ENCODE assay signal across 14 cellular contexts in genomic region chr20:1369970-1370369, GRCh38. TPM values are rescaled to one million over a fixed set of nuclear protein-coding genes. Genes with fewer than 3 reads are reported as not detected.
DNase-seq lines count a peak whose midpoint lies in the region; ATAC-seq and TF ChIP-seq lines count a peak whose summit lies in the region.
"Had no signal": no experiment of that assay in that cellular context is flagged by ENCODE, and none has a peak within 500 bp of the region (broad histone marks: within the 10 kb centered on the region; RNA-seq: fewer than 3 reads in every experiment).

No MANE protein-coding gene starts in this region.

- peaks cover 55% of the 10 kb centered on the region for H3K36me3 Mint-ChIP-seq in activated naive CD8-positive, alpha-beta T cell treated with anti-CD3 and anti-CD28 coated beads, Interleukin-2, amount 10 ng/mL, durations not matched to agents 7 days and 5 days
- peaks cover 61% of the 10 kb centered on the region for H3K36me3 Mint-ChIP-seq in activated naive CD8-positive, alpha-beta T cell treated with anti-CD3 and anti-CD28 coated beads for 36 hours

- peak overlapping the region in 4 of 5 donors; percentile 36 to 64 (median 47) for H3K9ac ChIP-seq in subcutaneous abdominal adipose tissue (ENCODE audit: low read length in 5 of 5)
- no peak overlapping the region for H3K9ac ChIP-seq in mesenchymal stem cell (ENCODE audit: low read length)

- ATAC-seq in activated naive CD8-positive, alpha-beta T cell treated with anti-CD3 and anti-CD28 coated beads, Interleukin-2, amount 10 ng/mL, durations not matched to agents 7 days and 5 days (ENCODE audit: low read depth) = no peak
- no peak for ATAC-seq in RWPE2 (ENCODE audit: low read depth)
- ATAC-seq in HG03025 (IDR thresholded peaks at IDR 0.05; ENCODE audit: low FRiP score, unreplicated experiment) = no peak

- no peak overlapping the region for H3K23ac ChIP-seq in mesenchymal stem cell (ENCODE audit: low read length in 2 of 2)

- H2BK12ac ChIP-seq in mesenchymal stem cell (ENCODE audit: low read length in 2 of 2) = no peak overlapping the region

- WGBS in mesenchymal stem cell = 93% methylated on average over 3 of the region's 3 CpGs

- H3K36me3 ChIP-seq in RWPE2 (ENCODE audit: low read depth) (peaks cover 68% of the 10 kb centered on the region), subcutaneous abdominal adipose tissue (ENCODE audit: control insufficient read depth in 5 of 5, insufficient read depth in 5 of 5, low read length in 5 of 5) (peaks cover 0 to 45% (median 32%) of the 10 kb centered on the region in 5 donors), mesenchymal stem cell (ENCODE audit: control insufficient read depth in 1 of 2, insufficient read depth in 2 of 2, low read depth in 1 of 2, low read length in 2 of 2) (peaks cover 17 to 69% of the 10 kb centered on the region in 2 experiments)

- no peak overlapping the region for H2BK120ac ChIP-seq in mesenchymal stem cell (ENCODE audit: low read depth, low read length)

- peak overlapping the region; percentile 56 for H3K27ac Mint-ChIP-seq in activated naive CD8-positive, alpha-beta T cell treated with anti-CD3 and anti-CD28 coated beads, Interleukin-2, amount 10 ng/mL, durations not matched to agents 7 days and 5 days
- H3K27ac Mint-ChIP-seq in activated naive CD8-positive, alpha-beta T cell treated with anti-CD3 and anti-CD28 coated beads for 36 hours = no peak overlapping the region

- H3K4me1 Mint-ChIP-seq in activated naive CD8-positive, alpha-beta T cell treated with anti-CD3 and anti-CD28 coated beads, Interleukin-2, amount 10 ng/mL, durations not matched to agents 7 days and 5 days = peaks cover 48% of the 10 kb centered on the region
- H3K4me1 Mint-ChIP-seq in activated naive CD8-positive, alpha-beta T cell treated with anti-CD3 and anti-CD28 coated beads for 36 hours = peaks cover 44% of the 10 kb centered on the region

- H3K14ac ChIP-seq in mesenchymal stem cell (ENCODE audit: low read length in 2 of 2) = no peak overlapping the region

- H3K4me1 ChIP-seq in RWPE2 (ENCODE audit: insufficient read depth, poor library complexity, severe bottlenecking) (peaks cover 10% of the 10 kb centered on the region), subcutaneous abdominal adipose tissue (ENCODE audit: control insufficient read depth in 5 of 5, insufficient read depth in 5 of 5, low read length in 5 of 5) (peaks cover 19 to 59% (median 35%) of the 10 kb centered on the region in 5 donors), mesenchymal stem cell (ENCODE audit: control insufficient read depth, insufficient read depth, low read depth, low read length) (peaks cover 11% of the 10 kb centered on the region)

- H3K4ac ChIP-seq in mesenchymal stem cell (ENCODE audit: low read depth in 1 of 2, low read length in 2 of 2) = no peak overlapping the region

- no peak overlapping the region for H2BK5ac ChIP-seq in mesenchymal stem cell (ENCODE audit: low read depth, low read length, poor library complexity, severe bottlenecking)

- H3K4me3 ChIP-seq in RWPE2 (ENCODE audit: severe bottlenecking) (no peak overlapping the region), subcutaneous abdominal adipose tissue (ENCODE audit: low read depth in 1 of 5, low read length in 5 of 5) (no peak overlapping the region), mesenchymal stem cell (ENCODE audit: insufficient read depth in 1 of 2, low read depth in 1 of 2, low read length in 2 of 2) (no peak overlapping the region), foreskin fibroblast (ENCODE audit: low read depth in 1 of 2, low read length in 2 of 2) (no peak overlapping the region)
- H3K4me3 ChIP-seq: SJCRH30, smooth muscle cell, thoracic aorta had no signal

- H3K79me1 ChIP-seq in mesenchymal stem cell (replicated peaks; ENCODE audit: low read length, poor library complexity, severe bottlenecking) = peaks cover 31% of the 10 kb centered on the region

- no peaks in the 10 kb centered on the region for H3K9me3 Mint-ChIP-seq in activated naive CD8-positive, alpha-beta T cell treated with anti-CD3 and anti-CD28 coated beads, Interleukin-2, amount 10 ng/mL, durations not matched to agents 7 days and 5 days
- peaks cover 6% of the 10 kb centered on the region for H3K9me3 Mint-ChIP-seq in activated naive CD8-positive, alpha-beta T cell treated with anti-CD3 and anti-CD28 coated beads for 36 hours

- H3K27me3 Mint-ChIP-seq in activated naive CD8-positive, alpha-beta T cell treated with anti-CD3 and anti-CD28 coated beads, Interleukin-2, amount 10 ng/mL, durations not matched to agents 7 days and 5 days = no peaks in the 10 kb centered on the region
- H3K27me3 Mint-ChIP-seq in activated naive CD8-positive, alpha-beta T cell treated with anti-CD3 and anti-CD28 coated beads for 36 hours = no peaks in the 10 kb centered on the region

- H4K91ac ChIP-seq in mesenchymal stem cell (ENCODE audit: low read length) = no peak overlapping the region

- H3K18ac ChIP-seq in mesenchymal stem cell (ENCODE audit: low read depth in 1 of 2, low read length in 2 of 2) = no peak overlapping the region

- POLR2A ChIA-PET in activated naive CD8-positive, alpha-beta T cell treated with anti-CD3 and anti-CD28 coated beads, Interleukin-2, amount 10 ng/mL, durations not matched to agents 7 days and 5 days (lab: Charles Lee) = interaction anchor here (0.6 kb wide), 1 partner anchor 8 kb away, joined by 3 read pairs; no protein-coding TSS in a partner anchor

- H2AK5ac ChIP-seq in mesenchymal stem cell (ENCODE audit: low read length, severe bottlenecking) = no peak overlapping the region

- no peak overlapping the region for H2BK15ac ChIP-seq in mesenchymal stem cell (ENCODE audit: low read depth, poor library complexity, severe bottlenecking)

- H3K27me3 ChIP-seq in RWPE2 (ENCODE audit: insufficient read depth, poor library complexity, severe bottlenecking) (no peaks in the 10 kb centered on the region), subcutaneous abdominal adipose tissue (ENCODE audit: control insufficient read depth in 5 of 5, insufficient read depth in 4 of 5, low read length in 5 of 5) (no peaks in the 10 kb centered on the region), mesenchymal stem cell (ENCODE audit: control insufficient read depth in 1 of 2, insufficient read depth in 1 of 2, low read length in 2 of 2) (no peaks in the 10 kb centered on the region)
- H3K27me3 ChIP-seq: SJCRH30 had no signal

- H4K8ac ChIP-seq in mesenchymal stem cell (ENCODE audit: low read length) = no peak overlapping the region

- H3K4me3 Mint-ChIP-seq in activated naive CD8-positive, alpha-beta T cell treated with anti-CD3 and anti-CD28 coated beads, Interleukin-2, amount 10 ng/mL, durations not matched to agents 7 days and 5 days = no peak overlapping the region
- no peak overlapping the region for H3K4me3 Mint-ChIP-seq in activated naive CD8-positive, alpha-beta T cell treated with anti-CD3 and anti-CD28 coated beads for 36 hours

- no peak overlapping the region for H3K4me2 ChIP-seq in mesenchymal stem cell (ENCODE audit: low read length, poor library complexity, severe bottlenecking)
- H3K4me2 ChIP-seq: smooth muscle cell had no signal

- no peak overlapping the region for H2AFZ ChIP-seq in mesenchymal stem cell (ENCODE audit: low read depth, low read length)

- H3K27ac ChIP-seq in RWPE2 (ENCODE audit: poor library complexity, severe bottlenecking) = peak overlapping the region; percentile 21
- H3K27ac ChIP-seq in subcutaneous abdominal adipose tissue (ENCODE audit: low read depth, low read length) = peak overlapping the region; percentile 87
- no peak overlapping the region for H3K27ac ChIP-seq in mesenchymal stem cell (ENCODE audit: low read length, poor library complexity, severe bottlenecking)
- H3K27ac ChIP-seq: SJCRH30 had no signal

- H3K9me3 ChIP-seq in RWPE2 (ENCODE audit: severe bottlenecking) = no peaks in the 10 kb centered on the region
- H3K9me3 ChIP-seq in subcutaneous abdominal adipose tissue (ENCODE audit: control insufficient read depth in 5 of 5, low read length in 5 of 5) = peaks cover 0 to 4% (median 0%) of the 10 kb centered on the region in 5 donors
- H3K9me3 ChIP-seq in mesenchymal stem cell (ENCODE audit: control insufficient read depth, low read length) = no peaks in the 10 kb centered on the region
- H3K9me3 ChIP-seq: SJCRH30, thoracic aorta had no signal

- no peak for DNase-seq in activated naive CD8-positive, alpha-beta T cell treated with anti-CD3 and anti-CD28 coated beads, Interleukin-2, amount 10 ng/mL, durations not matched to agents 7 days and 5 days
- no peak for DNase-seq in activated naive CD8-positive, alpha-beta T cell treated with anti-CD3 and anti-CD28 coated beads for 36 hours
- no peak for DNase-seq in RWPE2 (ENCODE audit: low spot score)
- DNase-seq in midbrain (lab: John Stamatoyannopoulos, UW) = peak; percentile 28
- DNase-seq in mesenchymal stem cell = no peak
- no peak for DNase-seq in foreskin fibroblast
- DNase-seq: cerebellar nuclear complex, erythroblast, NCI-H2029 treated with DMSO at 0.1 percent for 48 hours had no signal

- TF ChIP-seq CTCF in RWPE2 (IDR thresholded peaks at IDR 0.05; ENCODE audit: poor library complexity, severe bottlenecking) = no peak
- no peak for TF ChIP-seq CTCF in foreskin fibroblast (IDR thresholded peaks at IDR 0.05; ENCODE audit: low read depth, low read length)

RNA-seq across cellular contexts. Expression of gene FKBP1A, which starts 22.9 kb away (rescaled TPM):
- total RNA-seq in activated naive CD8-positive, alpha-beta T cell treated with anti-CD3 and anti-CD28 coated beads, Interleukin-2, amount 10 ng/mL, durations not matched to agents 7 days and 5 days = 100 to 1,000 TPM; 231 to 234 TPM
- 100 to 1,000 TPM; 315 to 324 TPM for total RNA-seq in activated naive CD8-positive, alpha-beta T cell treated with anti-CD3 and anti-CD28 coated beads for 36 hours
- 511 TPM for polyA plus RNA-seq in mesenchymal stem cell (2013, experiment 1 of 2)
- polyA plus RNA-seq in mesenchymal stem cell (2013, experiment 2 of 2) = 515 TPM

RNA-seq across cellular contexts. Expression of gene SDCBP2, which starts 41.0 kb away (rescaled TPM):
- total RNA-seq in activated naive CD8-positive, alpha-beta T cell treated with anti-CD3 and anti-CD28 coated beads, Interleukin-2, amount 10 ng/mL, durations not matched to agents 7 days and 5 days = 1 to 10 TPM; 3.7 to 5.1 TPM
- total RNA-seq in activated naive CD8-positive, alpha-beta T cell treated with anti-CD3 and anti-CD28 coated beads for 36 hours = 1 to 10 TPM; 3.3 to 3.9 TPM
- polyA plus RNA-seq in mesenchymal stem cell (2013, experiment 1 of 2) = 1.6 TPM
- 1.8 TPM for polyA plus RNA-seq in mesenchymal stem cell (2013, experiment 2 of 2)
